14 cellular contexts compared by ENCODE assay signal in genomic region chr3:66479532-66479947, GRCh38. TPM values are rescaled to one million over a fixed set of nuclear protein-coding genes. Genes with fewer than 3 reads are reported as not detected.
DNase-seq lines count a peak whose midpoint lies in the region; ATAC-seq, FAIRE-seq and TF ChIP-seq lines count a peak whose summit lies in the region.
"Had no signal": no experiment of that assay in that cellular context is flagged by ENCODE, and none has a peak within 500 bp of the region (broad histone marks: within the 10 kb centered on the region; RNA-seq: fewer than 3 reads in every experiment).

No MANE protein-coding gene starts in this region.

- H3K36me3 Mint-ChIP-seq in neural crest cell (ENCODE audit: low read depth) = peaks cover 2% of the 10 kb centered on the region
- no peaks in the 10 kb centered on the region for H3K36me3 Mint-ChIP-seq in stimulated activated memory B cell treated with anti-CD40 and anti-IgM and Interleukin-4, amounts not matched to agents 10 μg/mL and 1 μg/mL and 100 μg/mL, for 72 hours

- CTCF ChIA-PET in OCI-LY7 (lab: Charles Lee; ENCODE audit: unreplicated experiment) (interaction anchor here (1.4 kb wide), 1 partner anchor 10 kb away, joined by 4 read pairs; no protein-coding TSS in a partner anchor), PC-3 (lab: Charles Lee) (no interaction called here)

- H3K27me3 Mint-ChIP-seq in neural crest cell (ENCODE audit: low read depth) = no peaks in the 10 kb centered on the region
- H3K27me3 Mint-ChIP-seq in stimulated activated memory B cell treated with anti-CD40 and anti-IgM and Interleukin-4, amounts not matched to agents 10 μg/mL and 1 μg/mL and 100 μg/mL, for 72 hours = peaks cover 14% of the 10 kb centered on the region

- no peaks in the 10 kb centered on the region for H3K9me3 Mint-ChIP-seq in neural crest cell
- peaks cover 10% of the 10 kb centered on the region for H3K9me3 Mint-ChIP-seq in stimulated activated memory B cell treated with anti-CD40 and anti-IgM and Interleukin-4, amounts not matched to agents 10 μg/mL and 1 μg/mL and 100 μg/mL, for 72 hours
- H3K9me3 Mint-ChIP-seq: immature natural killer cell, nephron progenitor cell had no signal

- H3K4me3 Mint-ChIP-seq in neural crest cell = peak overlapping the region; percentile 48
- no peak overlapping the region for H3K4me3 Mint-ChIP-seq in stimulated activated memory B cell treated with anti-CD40 and anti-IgM and Interleukin-4, amounts not matched to agents 10 μg/mL and 1 μg/mL and 100 μg/mL, for 72 hours

- no peak overlapping the region for H3K9ac ChIP-seq in PC-3 (ENCODE audit: low read length)

- H3K4me1 Mint-ChIP-seq in neural crest cell = peaks cover 59% of the 10 kb centered on the region
- H3K4me1 Mint-ChIP-seq in stimulated activated memory B cell treated with anti-CD40 and anti-IgM and Interleukin-4, amounts not matched to agents 10 μg/mL and 1 μg/mL and 100 μg/mL, for 72 hours = peaks cover 32% of the 10 kb centered on the region

- no peak overlapping the region for H2AFZ ChIP-seq in OCI-LY7 (ENCODE audit: low read length)
- no peak overlapping the region for H2AFZ ChIP-seq in PC-3 (ENCODE audit: low read length)

- TF ChIP-seq CTCF in OCI-LY7 (conservative IDR thresholded peaks at IDR 0.05; ENCODE audit: low read length) (no peak), neural crest cell (conservative IDR thresholded peaks at IDR 0.05) (no peak), PC-3 (conservative IDR thresholded peaks at IDR 0.05; ENCODE audit: low read depth, low read length) (no peak)

- peak; percentile 76 for FAIRE-seq in GM18507 (lab: Jason Lieb, UNC)
- FAIRE-seq: D721Med had no signal

- H3K79me2 ChIP-seq in OCI-LY7 (ENCODE audit: insufficient read depth, low read depth, low read length) (peaks cover 100% of the 10 kb centered on the region), PC-3 (ENCODE audit: low read length) (no peaks in the 10 kb centered on the region)

- H3K27ac ChIP-seq in OCI-LY7 (ENCODE audit: low read depth, low read length, poor library complexity, severe bottlenecking) (no peak overlapping the region), PC-3 (ENCODE audit: low read length) (no peak overlapping the region)
- H3K27ac ChIP-seq: brain microvascular endothelial cell had no signal

- H4K20me1 ChIP-seq in OCI-LY7 (ENCODE audit: insufficient read depth, low read length) (peaks cover 73% of the 10 kb centered on the region), PC-3 (ENCODE audit: low read length) (no peaks in the 10 kb centered on the region)

- H3F3A ChIP-seq in PC-3 (ENCODE audit: low read length, unreplicated experiment) = no peaks in the 10 kb centered on the region

- H3K4me3 ChIP-seq in OCI-LY7 (ENCODE audit: low read depth, low read length, poor library complexity, severe bottlenecking) (no peak overlapping the region), PC-3 (ENCODE audit: low read length) (no peak overlapping the region)

- H3K36me3 ChIP-seq in OCI-LY7 (ENCODE audit: insufficient read depth, low read length) (peaks cover 50% of the 10 kb centered on the region), PC-3 (ENCODE audit: low read depth, low read length) (no peaks in the 10 kb centered on the region)
- H3K36me3 ChIP-seq: brain microvascular endothelial cell had no signal

- H3K4me1 ChIP-seq in OCI-LY7 (ENCODE audit: insufficient read depth, low read length, poor library complexity, severe bottlenecking) = peaks cover 100% of the 10 kb centered on the region
- H3K4me1 ChIP-seq in PC-3 (ENCODE audit: insufficient read depth, low read length) = no peaks in the 10 kb centered on the region

- intact Hi-C loops in OCI-LY7 (cut with micrococcal nuclease; ENCODE audit: unreplicated experiment) (no loop called here), PC-3 (cut with micrococcal nuclease) (no loop called here)

- DNase-seq in GM18507 (ENCODE audit: extremely low spot score, insufficient read length, low read depth) = no peak
- no peak for DNase-seq in OCI-LY7 (ENCODE audit: low spot score)
- DNase-seq in neural crest cell (ENCODE audit: low read depth, low spot score) = no peak
- no peak for DNase-seq in PC-3
- DNase-seq in LoVo (ENCODE audit: low spot score) = no peak
- DNase-seq in NCI-H1105 (lab: John Stamatoyannopoulos, UW) = no peak
- DNase-seq: brain microvascular endothelial cell, immature natural killer cell, NCI-H1694 treated with DMSO at 0.1 percent for 48 hours, SW 1271 had no signal

- POLR2A ChIA-PET in OCI-LY7 (lab: Charles Lee) = interaction anchor here (0.9 to 7.0 kb wide), 5 partner anchors 9 to 59 kb away, joined by 3 to 100 read pairs (median 3); no protein-coding TSS in a partner anchor
- POLR2A ChIA-PET in PC-3 (lab: Charles Lee; ENCODE audit: unreplicated experiment) = no interaction called here

- H3K4me2 ChIP-seq in OCI-LY7 (ENCODE audit: low read length) (peak overlapping the region; percentile 70; the same call in 1 of the 2 replicates), PC-3 (ENCODE audit: low read length) (no peak overlapping the region)

- peak; percentile 39 for ATAC-seq in GM19463 (IDR thresholded peaks at IDR 0.05; ENCODE audit: unreplicated experiment)
- ATAC-seq in PC-3 = no peak
- no peak for ATAC-seq in stimulated activated memory B cell treated with anti-CD40 and anti-IgM and Interleukin-4, amounts not matched to agents 10 μg/mL and 1 μg/mL and 100 μg/mL, for 72 hours

- H3K27ac Mint-ChIP-seq in neural crest cell (ENCODE audit: unreplicated experiment) = no peak overlapping the region
- H3K27ac Mint-ChIP-seq in stimulated activated memory B cell treated with anti-CD40 and anti-IgM and Interleukin-4, amounts not matched to agents 10 μg/mL and 1 μg/mL and 100 μg/mL, for 72 hours = no peak overlapping the region
- H3K27ac Mint-ChIP-seq: immature natural killer cell had no signal

- H3K9me3 ChIP-seq in OCI-LY7 (ENCODE audit: low read length) (peaks cover 11% of the 10 kb centered on the region; the same call in 1 of the 2 replicates), PC-3 (ENCODE audit: low read length) (no peaks in the 10 kb centered on the region)

- no peaks in the 10 kb centered on the region for H3K9me2 ChIP-seq in OCI-LY7 (ENCODE audit: insufficient read depth, low read length)
- H3K9me2 ChIP-seq in PC-3 (replicated peaks; ENCODE audit: low read length) = no peaks in the 10 kb centered on the region

- H3K27me3 ChIP-seq in PC-3 (ENCODE audit: low read length) = no peaks in the 10 kb centered on the region
- H3K27me3 ChIP-seq: brain microvascular endothelial cell had no signal

- BruUV-seq in OCI-LY7 (replicated peaks; lab: Mats Ljungman, UMichigan) = no TSS peak
- BruUV-seq in PC-3 (replicated peaks; lab: Mats Ljungman, UMichigan) = no TSS peak

RNA-seq across cellular contexts. Expression of gene LRIG1, which starts 21.3 kb away (rescaled TPM):
- 74.5 and 115 TPM in 2 replicates for total RNA-seq in OCI-LY7 (2014; rRNA removed; shearing (Covaris generic))
- total RNA-seq in OCI-LY7 (2022) = 84.2 and 113 TPM in 2 replicates
- total RNA-seq in neural crest cell = 167 and 178 TPM in 2 replicates
- total RNA-seq in PC-3 (2014; rRNA removed) = 2.2 and 2.9 TPM in 2 replicates

Comparison
In these comparisons a context has a peak if more than half of its experiments do, and no peak if none do; other contexts are left out.
1. RNA of gene LRIG1, which starts 21.3 kb away (total RNA-seq): 167 to 178 TPM in neural crest cell and 74.5 to 115 TPM in OCI-LY7; 2.2 to 2.9 TPM in PC-3; every median in the first group is over 10 times any median in the second.